Comparison of ENCODE assay signal across 1 cellular context in genomic region chr6:143059616-143060353, GRCh38.
TF ChIP-seq lines count a peak whose summit lies in the region.

No MANE protein-coding gene starts in this region.

TF ChIP-seq in HepG2, 621 proteins besides CTCF, POLR2A, EP300 and RAD21 (continued from another document and continues in another):
- TF ChIP-seq ZFP62 (CRISPR knock-in tag; IDR thresholded peaks at IDR 0.05) (no peak), CEBPB (IDR thresholded peaks at IDR 0.05; ENCODE audit: borderline replicate concordance, low read depth, low read length) (peak; percentile 97), SNRNP70 (IDR thresholded peaks at IDR 0.05; ENCODE audit: low read depth, low read length) (no peak), KLF9 (CRISPR knock-in tag; IDR thresholded peaks at IDR 0.05; ENCODE audit: low read depth) (no peak; the same call in 1 of the 2 replicates), ZNF710 (CRISPR knock-in tag; IDR thresholded peaks at IDR 0.05; ENCODE audit: borderline replicate concordance) (no peak), KDM4B (CRISPR knock-in tag; IDR thresholded peaks at IDR 0.05) (no peak), ZNF639 (CRISPR knock-in tag; conservative IDR thresholded peaks at IDR 0.05) (no peak), ZNF280D (CRISPR knock-in tag; IDR thresholded peaks at IDR 0.05) (no peak), ZNF432 (CRISPR knock-in tag; IDR thresholded peaks at IDR 0.05; ENCODE audit: borderline replicate concordance) (no peak), AKNA (CRISPR knock-in tag; IDR thresholded peaks at IDR 0.05; ENCODE audit: borderline replicate concordance) (no peak; the same call in 1 of the 2 replicates), POLR2AphosphoS5 (IDR thresholded peaks at IDR 0.05; ENCODE audit: low read depth, low read length) (peak; percentile 36; the same call in 1 of the 2 replicates), ZNF30 (CRISPR knock-in tag; IDR thresholded peaks at IDR 0.05) (no peak), U2AF1 (optimal IDR thresholded peaks at IDR 0.05; ENCODE audit: low read depth, low read length) (no peak), NR2C2 (CRISPR knock-in tag; IDR thresholded peaks at IDR 0.05; ENCODE audit: borderline replicate concordance) (peak; percentile 29; the same call in 1 of the 2 replicates), CBX2 (IDR thresholded peaks at IDR 0.05; ENCODE audit: low read depth, low read length) (no peak), CBX2 (CRISPR knock-in tag; IDR thresholded peaks at IDR 0.05; ENCODE audit: low read depth) (no peak), ZNF709 (CRISPR knock-in tag; IDR thresholded peaks at IDR 0.05) (no peak), ATF7 (IDR thresholded peaks at IDR 0.05) (peak; percentile 44), ATF7 (CRISPR knock-in tag; IDR thresholded peaks at IDR 0.05) (no peak), ZNF691 (CRISPR knock-in tag; IDR thresholded peaks at IDR 0.05; ENCODE audit: borderline replicate concordance, low read depth) (no peak), IRF2 (CRISPR knock-in tag; IDR thresholded peaks at IDR 0.05) (peak; percentile 65; the same call in 1 of the 2 replicates), GRHL1 (CRISPR knock-in tag; conservative IDR thresholded peaks at IDR 0.05) (no peak), NFATC3 (CRISPR knock-in tag; IDR thresholded peaks at IDR 0.05) (no peak), ZNF331 (CRISPR knock-in tag; IDR thresholded peaks at IDR 0.05) (peak; percentile 79), MED1 (CRISPR knock-in tag; IDR thresholded peaks at IDR 0.05) (peak; percentile 88), NR2F1 (CRISPR knock-in tag; IDR thresholded peaks at IDR 0.05) (0 out of 4 replicates have a peak, but pooled peaks of 1 of the 2 experiments have one; percentile 30), ZNF501 (CRISPR knock-in tag; IDR thresholded peaks at IDR 0.05) (no peak), NAIF1 (CRISPR knock-in tag; IDR thresholded peaks at IDR 0.05; ENCODE audit: borderline replicate concordance) (no peak), KIAA2018 (CRISPR knock-in tag; IDR thresholded peaks at IDR 0.05; ENCODE audit: borderline replicate concordance) (no peak), REL (CRISPR knock-in tag; conservative IDR thresholded peaks at IDR 0.05) (no peak), MBNL3 (CRISPR knock-in tag; conservative IDR thresholded peaks at IDR 0.05) (no peak), ZNF354B (CRISPR knock-in tag; IDR thresholded peaks at IDR 0.05) (no peak), ZNF530 (CRISPR knock-in tag; IDR thresholded peaks at IDR 0.05; ENCODE audit: low read depth) (no peak), ZFP41 (CRISPR knock-in tag; IDR thresholded peaks at IDR 0.05; ENCODE audit: borderline replicate concordance) (no peak), ZBTB7A (CRISPR knock-in tag; IDR thresholded peaks at IDR 0.05) (no peak), RFX5 (IDR thresholded peaks at IDR 0.05; ENCODE audit: low read depth, low read length) (no peak), ZNF746 (CRISPR knock-in tag; IDR thresholded peaks at IDR 0.05) (no peak), LBX2 (CRISPR knock-in tag; IDR thresholded peaks at IDR 0.05; ENCODE audit: borderline replicate concordance) (no peak), SRY (CRISPR knock-in tag; IDR thresholded peaks at IDR 0.05) (no peak), ZNF558 (CRISPR knock-in tag; IDR thresholded peaks at IDR 0.05; ENCODE audit: borderline replicate concordance) (no peak)
